Comparison of ENCODE assay signal across 26 cellular contexts in genomic region chrX:5971300-5971699, GRCh38.
"Had no signal": no experiment of that assay in that cellular context is flagged by ENCODE, and none has a peak within 500 bp of the region (broad histone marks: within the 10 kb centered on the region; RNA-seq: fewer than 3 reads in every experiment).

No MANE protein-coding gene starts in this region.

- H3K4me1 ChIP-seq: adrenal gland, SJCRH30 had no signal

- H3K9me2 ChIP-seq: SK-N-SH had no signal

- DNase-seq: activated CD4-positive, alpha-beta T cell treated with anti-CD3 and anti-CD28 coated beads for 4 hours; activated CD8-positive, alpha-beta memory T cell treated with anti-CD3 and anti-CD28 coated beads, Interleukin-2, amount 50 U/mL, for 48 hours; activated CD8-positive, alpha-beta T cell treated with anti-CD3 and anti-CD28 coated beads for 36 hours; activated naive CD4-positive, alpha-beta T cell treated with anti-CD3 and anti-CD28 coated beads, Interleukin-2, amount 50 U/mL, for 16 hours; activated naive CD8-positive, alpha-beta T cell treated with anti-CD3 and anti-CD28 coated beads, Interleukin-2, amount 10 ng/mL, durations not matched to agents 7 days and 5 days; activated T-cell treated with anti-CD3 and anti-CD28 coated beads, Interleukin-2, amount 50 U/mL, for 1 hour; adrenal gland; anterior cingulate cortex; MG63; MV-4-11; NCI-H1105; NCI-H1436; NCI-H1694 treated with DMSO at 0.1 percent for 48 hours; NCI-H2029 treated with DMSO at 0.1 percent for 48 hours; NCI-H345; NCI-H510A; NK-92 treated with Interleukin-12 subunit alpha and Interleukin-12 subunit beta, amount 100 ng/mL, for 24 hours; OCI-M1; Right ventricle myocardium superior; SJCRH30; SK-N-SH; T-helper 1 cell had no signal

- H3K4me3 ChIP-seq: adrenal gland, MG63, SJCRH30 had no signal

- H3K27me3 ChIP-seq: adrenal gland, MG63, SJCRH30 had no signal

- H3K9ac ChIP-seq: KMS-11, SK-N-SH had no signal

- H3K9me3 ChIP-seq: adrenal gland, MG63, SJCRH30, SK-N-SH had no signal

- H3K27ac ChIP-seq: adrenal gland, KMS-11, RWPE1, SJCRH30 had no signal

- ATAC-seq: activated CD4-positive, CD25-positive, alpha-beta regulatory T cell treated with anti-CD3 and anti-CD28 coated beads, Interleukin-2, amount 50 U/mL, for 24 hours; activated CD8-positive, alpha-beta T cell treated with anti-CD3 and anti-CD28 coated beads for 36 hours; Panc1 had no signal

- H3K36me3 ChIP-seq: adrenal gland, MG63, SJCRH30 had no signal

- H3K4me2 ChIP-seq: KMS-11, SK-N-SH had no signal
